8 cellular contexts compared by ENCODE assay signal in genomic region chr12:108838194-108839010, GRCh38. TPM values are rescaled to one million over a fixed set of nuclear protein-coding genes. Genes with fewer than 3 reads are reported as not detected.
A peak's percentile ranks its signal among the peaks of the same experiment; 100 is the strongest.
DNase-seq lines count a peak whose midpoint lies in the region; ATAC-seq and TF ChIP-seq lines count a peak whose summit lies in the region.

No MANE protein-coding gene starts in this region.

- H3K9ac ChIP-seq in HUES48 (ENCODE audit: low read depth, low read length) = peak overlapping the region; percentile 45
- H3K9ac ChIP-seq in iPS-18a (ENCODE audit: low read length) = peak overlapping the region; percentile 11

- H3K4me3 ChIP-seq in HUES48 (ENCODE audit: low read depth, low read length) = no peak overlapping the region
- no peak overlapping the region for H3K4me3 ChIP-seq in astrocyte of the cerebellum (ENCODE audit: low read depth, low read length)
- H3K4me3 ChIP-seq in iPS-18a (ENCODE audit: low read length) = no peak overlapping the region

- no peaks in the 10 kb centered on the region for H3K27me3 ChIP-seq in HUES48 (ENCODE audit: control insufficient read depth, insufficient read depth, low read length)
- H3K27me3 ChIP-seq in iPS-18a (ENCODE audit: control insufficient read depth, insufficient read depth, low read length) = no peaks in the 10 kb centered on the region

- peaks cover 28% of the 10 kb centered on the region for H3K4me1 Mint-ChIP-seq in T-helper 17 cell

- H3K27ac Mint-ChIP-seq in T-helper 17 cell = peak overlapping the region; percentile 95

- H3K36me3 Mint-ChIP-seq in T-helper 17 cell (ENCODE audit: low read depth) = peaks cover 3% of the 10 kb centered on the region

- H3K9me3 ChIP-seq in HUES48 (ENCODE audit: control insufficient read depth, insufficient read depth, low read length) = no peaks in the 10 kb centered on the region
- H3K9me3 ChIP-seq in T-helper 17 cell (ENCODE audit: control insufficient read depth, low read length, poor library complexity, severe bottlenecking) = no peaks in the 10 kb centered on the region
- no peaks in the 10 kb centered on the region for H3K9me3 ChIP-seq in iPS-18a (ENCODE audit: control insufficient read depth, low read depth, low read length)

- peaks cover 13% of the 10 kb centered on the region for H3K36me3 ChIP-seq in HUES48 (ENCODE audit: control insufficient read depth, insufficient read depth, low read length)
- H3K36me3 ChIP-seq in iPS-18a (ENCODE audit: control insufficient read depth, low read depth, low read length) = no peaks in the 10 kb centered on the region

- in situ Hi-C loops in astrocyte of the cerebellum (cut with HindIII; ENCODE audit: low sequenced_read_pairs) = loop anchor here (25.0 kb wide), 1 partner anchor 176 kb away; no protein-coding TSS in a partner anchor

- ATAC-seq in GM21515 (IDR thresholded peaks at IDR 0.05; ENCODE audit: unreplicated experiment) (peak; percentile 77), T-helper 17 cell (peak; percentile 94)

- no peaks in the 10 kb centered on the region for H3K27me3 Mint-ChIP-seq in T-helper 17 cell

- H3K4me3 Mint-ChIP-seq in T-helper 17 cell = peak overlapping the region; percentile 82

- TF ChIP-seq CTCF in astrocyte of the cerebellum (IDR thresholded peaks at IDR 0.05; ENCODE audit: low read depth, low read length, missing control alignments) = no peak

- H3K4me1 ChIP-seq in HUES48 (ENCODE audit: control insufficient read depth, insufficient read depth, low read length) (peaks cover 16% of the 10 kb centered on the region), iPS-18a (ENCODE audit: control insufficient read depth, low read depth, low read length) (peaks cover 21% of the 10 kb centered on the region)

- H3K27ac ChIP-seq in HUES48 (ENCODE audit: low read depth, low read length) (peak overlapping the region; percentile 86), iPS-18a (ENCODE audit: low read length) (peak overlapping the region; percentile 21)

- DNase-seq in DMS153 (lab: John Stamatoyannopoulos, UW) (peak; percentile 98), T-helper 17 cell (peak; percentile 27 to 45 (median 31)), astrocyte of the cerebellum (ENCODE audit: low read depth) (peak; percentile 100), NCI-H526 treated with DMSO at 0.1 percent for 48 hours (lab: John Stamatoyannopoulos, UW) (no peak)
- DNase-seq in stimulated activated CD4-positive, alpha-beta T cell treated with anti-CD3 and anti-CD28 coated beads, Interleukin-15, amount 100 ng/mL, for 24 hours = peak; percentile 84

RNA-seq across cellular contexts. Expression of gene SSH1, which starts 19.0 kb away (rescaled TPM):
- 10 to 100 TPM; 22.3 to 31.2 TPM for total RNA-seq in T-helper 17 cell

RNA-seq across cellular contexts. Expression of gene DAO, which starts 41.5 kb away (rescaled TPM):
- total RNA-seq in T-helper 17 cell = not detected
